ENCODE assay signal across 11 cellular contexts in genomic region chr1:39115271-39116110, GRCh38.
A peak's percentile ranks its signal among the peaks of the same experiment; 100 is the strongest.
DNase-seq lines count a peak whose midpoint lies in the region; ATAC-seq and TF ChIP-seq lines count a peak whose summit lies in the region.
"Had no signal": no experiment of that assay in that cellular context is flagged by ENCODE, and none has a peak within 500 bp of the region (broad histone marks: within the 10 kb centered on the region; RNA-seq: fewer than 3 reads in every experiment).

No MANE protein-coding gene starts in this region.

- TF ChIP-seq CTCF in VCaP (conservative IDR thresholded peaks at IDR 0.05) (no peak), upper lobe of left lung (IDR thresholded peaks at IDR 0.05) (no peak)

- no peaks in the 10 kb centered on the region for H3K27me3 ChIP-seq in upper lobe of left lung
- H3K27me3 ChIP-seq: adrenal gland had no signal

- no peaks in the 10 kb centered on the region for H3K9me3 ChIP-seq in upper lobe of left lung
- H3K9me3 ChIP-seq: adrenal gland had no signal

- WGBS in upper lobe of left lung, 2 donors: 68 to 75% methylated on average over 4 of the region's 4 CpGs

- peaks cover 70 to 78% (median 76%) of the 10 kb centered on the region in 4 donors for H3K4me1 ChIP-seq in upper lobe of left lung

- H3K27ac ChIP-seq in VCaP (peak overlapping the region; percentile 72), upper lobe of left lung (peak overlapping the region; percentile 12 to 58 (median 42))

- no peak for TF ChIP-seq POLR2A in upper lobe of left lung (IDR thresholded peaks at IDR 0.05)

- DNase-seq in stimulated activated CD4-positive, alpha-beta T cell treated with anti-CD3 and anti-CD28 coated beads, Interleukin-15, amount 100 ng/mL, for 24 hours: peak; percentile 39
- no peak for DNase-seq in stimulated activated CD4-positive, alpha-beta T cell treated with anti-CD3 and anti-CD28 coated beads, Interleukin-2, amount 100 ng/mL, for 48 hours
- DNase-seq in kidney tubule cell (ENCODE audit: low spot score): peak; percentile 50
- DNase-seq in upper lobe of left lung: no peak
- no peak for DNase-seq in NCI-H748 treated with DMSO at 0.1 percent for 48 hours (lab: John Stamatoyannopoulos, UW)
- DNase-seq: adrenal gland, NCI-H1694, nucleus accumbens had no signal

- ATAC-seq in upper lobe of left lung (ENCODE audit: low FRiP score in 2 of 2) (no peak), HG03442 (IDR thresholded peaks at IDR 0.05; ENCODE audit: unreplicated experiment) (no peak), HG03095 (IDR thresholded peaks at IDR 0.05; ENCODE audit: unreplicated experiment) (no peak)

- H3K4me3 ChIP-seq in upper lobe of left lung: no peak overlapping the region
- H3K4me3 ChIP-seq: adrenal gland had no signal

- TF ChIP-seq EP300 in upper lobe of left lung (IDR thresholded peaks at IDR 0.05): peak in 1 of 4 donors; percentile 47

- H3K36me3 ChIP-seq in upper lobe of left lung: no peaks in the 10 kb centered on the region
- H3K36me3 ChIP-seq: adrenal gland had no signal

Comparison
In these comparisons a context has a peak if more than half of its experiments do, and no peak if none do; other contexts are left out.
1. DNase-seq: peak in stimulated activated CD4-positive, alpha-beta T cell treated with anti-CD3 and anti-CD28 coated beads, Interleukin-15, amount 100 ng/mL, for 24 hours (single experiment) and kidney tubule cell (single experiment); none in stimulated activated CD4-positive, alpha-beta T cell treated with anti-CD3 and anti-CD28 coated beads, Interleukin-2, amount 100 ng/mL, for 48 hours (0 of 2), upper lobe of left lung (0 of 2) and NCI-H748 treated with DMSO at 0.1 percent for 48 hours (single experiment).